Comparison of ENCODE assay signal across 23 cellular contexts in the genomic region with DNA sequence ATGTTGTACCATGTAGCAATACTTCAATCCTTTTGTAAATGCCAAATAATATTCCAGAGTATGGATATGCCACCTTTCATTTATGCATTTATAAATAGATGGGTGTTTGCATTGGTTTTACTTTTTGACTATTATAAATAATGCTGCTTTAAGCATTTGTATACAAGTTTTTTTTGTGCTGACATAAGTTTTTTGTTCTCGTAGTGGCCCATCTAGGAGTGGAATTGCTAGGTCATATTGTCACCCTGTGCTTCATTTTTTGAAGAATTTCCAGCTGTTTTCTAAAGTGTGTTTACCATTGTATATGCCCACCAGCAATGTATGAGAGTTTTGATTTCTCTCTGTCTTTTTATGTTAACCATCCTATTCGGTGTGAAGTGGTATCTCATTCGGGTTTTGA. TPM values are rescaled to one million over a fixed set of nuclear protein-coding genes. Genes with fewer than 3 reads are reported as not detected.
"Had no signal": no experiment of that assay in that cellular context is flagged by ENCODE, and none has a peak within 500 bp of the region (broad histone marks: within the 10 kb centered on the region; RNA-seq: fewer than 3 reads in every experiment).

No MANE protein-coding gene starts in this region.

- H3K36me3 ChIP-seq: SJSA1 had no signal

- FAIRE-seq: RCC 7860 had no signal

- H3K27ac ChIP-seq: SJSA1, SK-N-MC had no signal

- H3K9me3 ChIP-seq: SJSA1 had no signal

- H3K4me3 ChIP-seq: SJSA1, SK-N-MC had no signal

- DNase-seq: KBM-7, MV-4-11, NCI-H1048, NCI-H1105, NCI-H1417, NCI-H1436 treated with DMSO at 0.1 percent for 48 hours, NCI-H1694, NCI-H187 treated with DMSO at 0.1 percent for 48 hours, NCI-H2029 treated with DMSO at 0.1 percent for 48 hours, NCI-H2227 treated with DMSO at 0.1 percent for 48 hours, NCI-H446, NCI-H510A, NCI-H524 treated with DMSO at 0.1 percent for 48 hours, NCI-H69, NCI-H774, Right ventricle myocardium superior, RPMI8226, SIG-M5 had no signal

- H3K4me1 ChIP-seq: SJSA1 had no signal

RNA-seq across cellular contexts. Expression of a gene that starts 6.9 kb away (rescaled TPM):
- total RNA-seq: MCF 10A, Right ventricle myocardium superior had no signal
- polyA plus RNA-seq: IgD-negative memory B cell had no signal
